11 cellular contexts compared by ENCODE assay signal in genomic region chr6:155026366-155027045, GRCh38. TPM values are rescaled to one million over a fixed set of nuclear protein-coding genes. Genes with fewer than 3 reads are reported as not detected.
A peak's percentile ranks its signal among the peaks of the same experiment; 100 is the strongest.
DNase-seq lines count a peak whose midpoint lies in the region; ATAC-seq and TF ChIP-seq lines count a peak whose summit lies in the region.
"Had no signal": no experiment of that assay in that cellular context is flagged by ENCODE, and none has a peak within 500 bp of the region (broad histone marks: within the 10 kb centered on the region; RNA-seq: fewer than 3 reads in every experiment).

No MANE protein-coding gene starts in this region.

- H3K27me3 ChIP-seq in lung (ENCODE audit: control insufficient read depth, insufficient read depth) = no peaks in the 10 kb centered on the region
- H3K27me3 ChIP-seq in CD8-positive, alpha-beta T cell (ENCODE audit: insufficient read depth, low read length) = no peaks in the 10 kb centered on the region

- peak; percentile 79 for DNase-seq in AG08396 (ENCODE audit: low spot score)
- peak; percentile 76 for DNase-seq in HK-2 (ENCODE audit: unreplicated experiment)
- peak; percentile 93 for DNase-seq in astrocyte of the hippocampus (ENCODE audit: low read depth, low spot score)
- no peak for DNase-seq in lung (ENCODE audit: low spot score)
- DNase-seq in effector CD4-positive, alpha-beta T cell = no peak
- DNase-seq in erythroblast (lab: John Stamatoyannopoulos, UW) = no peak
- DNase-seq in CD8-positive, alpha-beta T cell = no peak
- DNase-seq: GDM1, glutamatergic neuron, NCI-H2029 had no signal

- H3K4me3 ChIP-seq in lung = no peak overlapping the region
- H3K4me3 ChIP-seq in CD8-positive, alpha-beta T cell (ENCODE audit: low read depth, low read length) = no peak overlapping the region

- WGBS in lung, 2 donors = 94% methylated on average over 6 of the region's 6 CpGs

- ATAC-seq in lung (ENCODE audit: insufficient read depth, low FRiP score) (peak; percentile 75), GM18868 (IDR thresholded peaks at IDR 0.05; ENCODE audit: unreplicated experiment) (no peak)
- no peak for ATAC-seq in CD8-positive, alpha-beta T cell

- no peaks in the 10 kb centered on the region for H3K36me3 Mint-ChIP-seq in CD8-positive, alpha-beta T cell

- H3K4me3 Mint-ChIP-seq in CD8-positive, alpha-beta T cell = no peak overlapping the region

- H3K27ac ChIP-seq in lung (ENCODE audit: low read depth in 1 of 2, low read length in 1 of 2) = no peak overlapping the region
- H3K27ac ChIP-seq in CD8-positive, alpha-beta T cell (ENCODE audit: low read depth, low read length) = no peak overlapping the region

- CTCF ChIA-PET in CD8-positive, alpha-beta T cell (lab: Charles Lee) = no interaction called here

- intact Hi-C loops in CD8-positive, alpha-beta T cell (cut with DNase I, micrococcal nuclease) = no loop called here

- H3K4me1 Mint-ChIP-seq in CD8-positive, alpha-beta T cell (ENCODE audit: low read depth) = no peaks in the 10 kb centered on the region

- H3K27ac Mint-ChIP-seq in CD8-positive, alpha-beta T cell = no peak overlapping the region

- H3K9me3 Mint-ChIP-seq in CD8-positive, alpha-beta T cell = no peaks in the 10 kb centered on the region

- POLR2A ChIA-PET in CD8-positive, alpha-beta T cell (lab: Charles Lee) = no interaction called here

- H3K36me3 ChIP-seq in lung (ENCODE audit: control insufficient read depth in 2 of 2, insufficient read depth in 2 of 2, low read length in 2 of 2) = no peaks in the 10 kb centered on the region
- H3K36me3 ChIP-seq in CD8-positive, alpha-beta T cell (ENCODE audit: insufficient read depth, low read length) = no peaks in the 10 kb centered on the region

- H3K27me3 Mint-ChIP-seq in CD8-positive, alpha-beta T cell (ENCODE audit: low read depth) = no peaks in the 10 kb centered on the region

- no peaks in the 10 kb centered on the region for H3K9me3 ChIP-seq in lung (ENCODE audit: control insufficient read depth in 2 of 2, insufficient read depth in 1 of 2, low read length in 1 of 2)
- no peaks in the 10 kb centered on the region for H3K9me3 ChIP-seq in CD8-positive, alpha-beta T cell (ENCODE audit: low read length)

- H3K4me1 ChIP-seq in lung (ENCODE audit: control insufficient read depth in 2 of 2, insufficient read depth in 2 of 2, low read length in 2 of 2) = no peaks in the 10 kb centered on the region
- H3K4me1 ChIP-seq in CD8-positive, alpha-beta T cell (ENCODE audit: insufficient read depth, low read length) = no peaks in the 10 kb centered on the region

- TF ChIP-seq CTCF in lung (IDR thresholded peaks at IDR 0.05; ENCODE audit: control extremely low read depth, extremely low read depth) = no peak
- TF ChIP-seq CTCF in CD8-positive, alpha-beta T cell (IDR thresholded peaks at IDR 0.05) = no peak

- no peak for TF ChIP-seq POLR2A in erythroblast (IDR thresholded peaks at IDR 0.05; ENCODE audit: low read length)

RNA-seq across cellular contexts. Expression of gene TIAM2, which starts 31.4 kb away (rescaled TPM):
- 10 to 100 TPM in 1 of 2 donors, 1 to 10 TPM in 1; 4.9 to 17.5 TPM for total RNA-seq in lung
- polyA plus RNA-seq in lung = 1 to 10 TPM; 1.8 to 3.3 TPM
- total RNA-seq in CD8-positive, alpha-beta T cell = 1 to 10 TPM; 1.6 to 2.1 TPM

Comparison
In these comparisons a context has a peak if more than half of its experiments do, and no peak if none do; other contexts are left out.
1. DNase-seq: peak in AG08396 (single experiment), HK-2 (single experiment) and astrocyte of the hippocampus (single experiment); none in lung (single experiment), effector CD4-positive, alpha-beta T cell (single experiment), erythroblast (0 of 2) and CD8-positive, alpha-beta T cell (0 of 7).